Comparison of ENCODE assay signal across 9 cellular contexts in the genomic region with DNA sequence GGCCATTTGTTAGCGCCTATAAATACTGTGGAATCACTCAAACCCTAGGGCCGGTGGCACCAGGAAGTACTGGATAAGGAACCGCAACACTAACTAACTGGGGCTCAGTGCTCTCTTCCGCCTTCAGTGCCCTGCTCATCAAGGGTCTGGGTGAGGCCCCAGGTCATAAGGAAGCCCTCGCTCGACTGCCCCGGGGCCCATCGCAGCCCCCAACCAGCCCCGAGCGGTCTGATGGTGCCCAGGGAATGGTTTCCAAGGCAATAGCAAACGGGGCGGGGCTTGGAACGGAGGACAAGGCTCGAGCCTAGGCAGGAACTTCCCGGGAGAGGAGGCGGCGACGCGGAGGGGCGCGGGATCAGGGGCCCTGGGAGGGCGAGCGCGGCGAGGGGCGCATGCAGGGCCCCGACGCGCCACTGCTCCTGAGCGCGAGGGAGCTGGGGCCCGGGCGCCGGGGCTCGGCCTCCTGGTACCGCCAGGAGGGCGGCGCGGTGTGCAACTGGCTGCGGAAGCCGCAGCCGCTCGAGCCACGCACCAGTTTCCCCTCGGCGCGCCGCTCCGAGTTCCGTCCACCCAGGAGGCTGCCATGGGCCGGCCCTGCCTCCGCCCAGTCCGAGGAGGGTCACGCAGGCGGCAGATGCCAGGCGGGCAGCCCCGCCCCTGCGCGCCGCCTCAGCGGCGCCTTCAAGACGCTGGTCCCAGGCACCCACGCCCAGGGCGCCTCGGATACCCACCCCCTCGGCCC. TPM values are rescaled to one million over a fixed set of nuclear protein-coding genes. Genes with fewer than 3 reads are reported as not detected.
A peak's percentile ranks its signal among the peaks of the same experiment; 100 is the strongest.
DNase-seq lines count a peak whose midpoint lies in the region; ATAC-seq, FAIRE-seq and TF ChIP-seq lines count a peak whose summit lies in the region.
"Had no signal": no experiment of that assay in that cellular context is flagged by ENCODE, and none has a peak within 500 bp of the region (broad histone marks: within the 10 kb centered on the region; RNA-seq: fewer than 3 reads in every experiment).

A gene with protein sequence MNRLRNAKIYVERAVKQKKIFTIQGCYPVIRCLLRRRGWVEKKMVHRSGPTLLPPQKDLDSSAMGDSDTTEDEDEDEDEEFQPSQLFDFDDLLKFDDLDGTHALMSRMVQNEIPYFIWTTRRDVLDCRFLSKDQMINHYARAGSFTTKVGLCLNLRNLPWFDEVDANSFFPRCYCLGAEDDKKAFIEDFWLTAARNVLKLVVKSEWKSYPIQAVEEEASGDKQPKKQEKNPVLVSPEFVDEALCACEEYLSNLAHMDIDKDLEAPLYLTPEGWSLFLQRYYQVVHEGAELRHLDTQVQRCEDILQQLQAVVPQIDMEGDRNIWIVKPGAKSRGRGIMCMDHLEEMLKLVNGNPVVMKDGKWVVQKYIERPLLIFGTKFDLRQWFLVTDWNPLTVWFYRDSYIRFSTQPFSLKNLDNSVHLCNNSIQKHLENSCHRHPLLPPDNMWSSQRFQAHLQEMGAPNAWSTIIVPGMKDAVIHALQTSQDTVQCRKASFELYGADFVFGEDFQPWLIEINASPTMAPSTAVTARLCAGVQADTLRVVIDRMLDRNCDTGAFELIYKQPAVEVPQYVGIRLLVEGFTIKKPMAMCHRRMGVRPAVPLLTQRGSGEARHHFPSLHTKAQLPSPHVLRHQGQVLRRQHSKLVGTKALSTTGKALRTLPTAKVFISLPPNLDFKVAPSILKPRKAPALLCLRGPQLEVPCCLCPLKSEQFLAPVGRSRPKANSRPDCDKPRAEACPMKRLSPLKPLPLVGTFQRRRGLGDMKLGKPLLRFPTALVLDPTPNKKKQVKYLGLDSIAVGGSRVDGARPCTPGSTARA (plus strand): TSS at position 648 of the 742 bp plus-strand sequence. CDS start 400 bp downstream, outside the sequence.

- H3K14ac ChIP-seq in H1 (ENCODE audit: insufficient read length), result no peak within 1 kb of the TSS

- H3K27ac ChIP-seq in H1 (ENCODE audit: low read depth, low read length) (peak within 1 kb of the TSS; percentile 3; the same call in 1 of the 2 replicates), lower lobe of right lung (peak within 1 kb of the TSS; percentile 97)

- intact Hi-C loops in lower lobe of right lung (cut with DNase I), result no loop called here

- DNase-seq in NCI-H1436 (lab: John Stamatoyannopoulos, UW) (peak; percentile 2), NCI-H1436 treated with DMSO at 0.1 percent for 48 hours (lab: John Stamatoyannopoulos, UW) (no peak), NCI-H748 (lab: John Stamatoyannopoulos, UW; ENCODE audit: unreplicated experiment) (peak; percentile 67), H1 (ENCODE audit: low read depth in 1 of 2, low spot score in 2 of 2) (peak in 1 of 2 experiments; percentile 88), lower lobe of right lung (peak; percentile 89)
- DNase-seq in activated CD8-positive, alpha-beta memory T cell treated with anti-CD3 and anti-CD28 coated beads for 24 hours, result peak; percentile 82
- peak; percentile 21 for DNase-seq in stimulated activated CD8-positive, alpha-beta memory T cell treated with anti-CD3 and anti-CD28 coated beads, Interleukin-4, amount 100 ng/mL, for 24 hours (ENCODE audit: low read depth)

- H2BK120ac ChIP-seq in H1 (replicated peaks; ENCODE audit: low read depth, low read length), result no peak within 1 kb of the TSS

- peak within 1 kb of the TSS; percentile 37; the same call in 1 of the 2 replicates for H4K8ac ChIP-seq in H1 (ENCODE audit: extremely low read depth, insufficient read depth, low read length)

- H3K4me2 ChIP-seq in H1 (ENCODE audit: insufficient read depth in 1 of 2, low read depth in 2 of 2, low read length in 2 of 2), result peak within 1 kb of the TSS; percentile 56 to 84

- ATAC-seq in HG02885 (IDR thresholded peaks at IDR 0.05; ENCODE audit: poor library complexity, unreplicated experiment) (peak; percentile 49), lower lobe of right lung (peak; percentile 93 to 95)

- no peak within 1 kb of the TSS for H3K4ac ChIP-seq in H1 (replicated peaks; ENCODE audit: insufficient read length, low read depth, low read length)

- H2BK20ac ChIP-seq in H1 (ENCODE audit: low read length), result no peak within 1 kb of the TSS

- H3K4me1 ChIP-seq in H1 (replicated peaks in 1 of 4; ENCODE audit: control insufficient read depth in 3 of 4, insufficient read depth in 4 of 4, low read length in 3 of 4) (peaks cover 0 to 9% (median 2%) of the 10 kb centered on the region in 4 experiments; a peak in 3 of 7 replicates), lower lobe of right lung (peaks cover 20% of the 10 kb centered on the region)

- FAIRE-seq in H1 (lab: Jason Lieb, UNC), result no peak
- FAIRE-seq: G401.6 had no signal

- H3K79me2 ChIP-seq in H1 (ENCODE audit: control insufficient read depth in 1 of 2, insufficient read depth in 2 of 2, low read length in 2 of 2), result no peaks in the 10 kb centered on the region

- no peak within 1 kb of the TSS for H2BK5ac ChIP-seq in H1 (ENCODE audit: low read depth, low read length)

- H4K20me1 ChIP-seq in H1 (replicated peaks in 1 of 2; ENCODE audit: control insufficient read depth in 1 of 2, insufficient read depth in 2 of 2, low read length in 2 of 2), result peaks cover 3 to 7% of the 10 kb centered on the region in 2 experiments

- no peak within 1 kb of the TSS for H3K23ac ChIP-seq in H1 (ENCODE audit: insufficient read length)

- no peaks in the 10 kb centered on the region for H3K9me3 ChIP-seq in H1 (ENCODE audit: insufficient read depth in 2 of 2, low read depth in 1 of 2, low read length in 1 of 2)
- H3K9me3 ChIP-seq in lower lobe of right lung, result no peaks in the 10 kb centered on the region

- TF ChIP-seq EP300 in H1 (IDR thresholded peaks at IDR 0.05; ENCODE audit: borderline replicate concordance in 1 of 2, low read depth in 2 of 2, low read length in 2 of 2), result no peak

- H4K91ac ChIP-seq in H1 (replicated peaks; ENCODE audit: insufficient read length, low read length), result no peak within 1 kb of the TSS

- peak within 1 kb of the TSS; percentile 23 to 75 (median 58); a peak in 6 of 7 replicates for H3K9ac ChIP-seq in H1 (replicated peaks in 1 of 4; ENCODE audit: extremely low read depth in 1 of 4, low read depth in 3 of 4, low read length in 3 of 4)

- H3K56ac ChIP-seq in H1 (replicated peaks; ENCODE audit: insufficient read length, low read depth, low read length), result no peak within 1 kb of the TSS

- no peaks in the 10 kb centered on the region for H3K79me1 ChIP-seq in H1 (ENCODE audit: low read depth, low read length)

- 8% methylated on average over 27 of the region's 67 CpGs; no CpG with 5 or more reads in 1 of the 2 experiments for WGBS in H1 (ENCODE audit: extremely low coverage in 1 of 2, insufficient coverage in 1 of 2, insufficient read length in 1 of 2, insufficient replicate concordance in 2 of 2, low coverage in 1 of 2, low lambda C conversion rate in 2 of 2, missing lambda C conversion rate in 1 of 2), 2 experiments

- TF ChIP-seq POLR2A in H1 (IDR thresholded peaks at IDR 0.05; ENCODE audit: control extremely low read depth in 1 of 2, low read depth in 2 of 2, low read length in 2 of 2), result no peak; a peak in 1 of 3 replicates

- H3K27me3 ChIP-seq in H1 (replicated peaks in 1 of 4; ENCODE audit: control insufficient read depth in 3 of 4, extremely low read depth in 1 of 4, insufficient read depth in 3 of 4, low read length in 3 of 4) (peaks cover 0 to 11% (median 9%) of the 10 kb centered on the region in 4 experiments; a peak in 5 of 7 replicates), lower lobe of right lung (ENCODE audit: low read depth) (no peaks in the 10 kb centered on the region)

- H3K36me3 ChIP-seq in H1 (ENCODE audit: control insufficient read depth in 2 of 4, insufficient read depth in 4 of 4, low read length in 3 of 4) (peaks cover 10 to 18% (median 14%) of the 10 kb centered on the region in 4 experiments; a peak in 7 of 8 replicates), lower lobe of right lung (peaks cover 28% of the 10 kb centered on the region)

- H2AK5ac ChIP-seq in H1 (ENCODE audit: low read depth, low read length), result no peak within 1 kb of the TSS

- no peak within 1 kb of the TSS for H4K5ac ChIP-seq in H1 (ENCODE audit: insufficient read length, low read depth, low read length)

- POLR2A ChIA-PET in H1 (lab: Charles Lee; ENCODE audit: partially characterized antibody), result interaction anchor here (0.9 to 7.8 kb wide), 13 partner anchors 10 to 137 kb away, joined by 3 to 71 read pairs (median 4); a partner anchor contains a TSS

- TF ChIP-seq CTCF in H1 (IDR thresholded peaks at IDR 0.05; ENCODE audit: control extremely low read depth in 1 of 3, insufficient read depth in 1 of 3, low read depth in 1 of 3, low read length in 3 of 3), result no peak
- no peak for TF ChIP-seq CTCF in lower lobe of right lung (IDR thresholded peaks at IDR 0.05)

- no peak within 1 kb of the TSS for H2BK15ac ChIP-seq in H1 (ENCODE audit: low read length)

- H2BK12ac ChIP-seq in H1 (ENCODE audit: low read depth, low read length), result no peak within 1 kb of the TSS

- H3K4me3 ChIP-seq in H1 (ENCODE audit: extremely low read depth in 1 of 4, insufficient read depth in 2 of 4, low read depth in 3 of 4, low read length in 4 of 4) (peak within 1 kb of the TSS; percentile 50 to 72 (median 58)), lower lobe of right lung (peak within 1 kb of the TSS; percentile 79)

- peaks cover 2% of the 10 kb centered on the region; the same call in 1 of the 2 replicates for H3K23me2 ChIP-seq in H1 (ENCODE audit: low read depth, low read length)

- CTCF ChIA-PET in H1 (lab: Charles Lee; ENCODE audit: partially characterized antibody), result interaction anchor here (1.0 to 4.9 kb wide), 6 partner anchors 9 to 173 kb away, joined by 3 to 30 read pairs (median 8); no protein-coding TSS in a partner anchor

- H2AFZ ChIP-seq in H1 (ENCODE audit: low read length), result no peak within 1 kb of the TSS

- H3K18ac ChIP-seq in H1 (ENCODE audit: extremely low read depth, low read length), result peak within 1 kb of the TSS; percentile 1; the same call in 1 of the 2 replicates

- no peak for TF ChIP-seq RAD21 in H1 (IDR thresholded peaks at IDR 0.05 in 1 of 2, conservative IDR thresholded peaks at IDR 0.05 in 1 of 2; ENCODE audit: low read depth in 2 of 2, low read length in 2 of 2)

RNA-seq across cellular contexts. Expression of the gene that starts here (rescaled TPM):
- total RNA-seq in H1 (2021; fragmentation: NEBNext Ultra II Directional; extraction: Animal tissue kit (Norgen Biotek cat#: 25700)), result 4.3 and 5.9 TPM in 2 replicates
- 8.9 and 11.4 TPM in 2 replicates for polyA plus RNA-seq in H1 (2011; rRNA removed)
- polyA plus RNA-seq in H1 (2011; cell fraction: cytosol; rRNA removed), result 11.5 TPM
- 33.1 TPM for polyA plus RNA-seq in H1 (2011; cell fraction: nucleus; rRNA removed)
- polyA plus RNA-seq in H1 (2012, experiment 1 of 2), result 8.7 to 12.5 TPM (median 11.8 TPM) in 4 replicates
- polyA plus RNA-seq in H1 (2012, experiment 2 of 2), result 2.6 TPM
- 2.8 TPM for polyA plus RNA-seq in H1 (2013, experiment 1 of 2)
- 2.1 TPM for polyA plus RNA-seq in H1 (2013, experiment 2 of 2)
- 7.1 and 9.4 TPM in 2 replicates for polyA minus RNA-seq in H1 (2011; rRNA and poly(A)+ RNA removed)
- 3.9 TPM for polyA minus RNA-seq in H1 (2011; cell fraction: cytosol; rRNA and poly(A)+ RNA removed)
- 8.7 TPM for polyA minus RNA-seq in H1 (2011; cell fraction: nucleus; rRNA and poly(A)+ RNA removed)
- total RNA-seq in lower lobe of right lung, result 50.0 TPM
